8 cellular contexts compared by ENCODE assay signal in genomic region chr2:118310016-118310877, GRCh38.
DNase-seq lines count a peak whose midpoint lies in the region; ATAC-seq lines count a peak whose summit lies in the region.

No MANE protein-coding gene starts in this region.

- H3K4me3 Mint-ChIP-seq in dendritic cell treated with granulocyte-macrophage colony-stimulating factor and Interleukin-4, amounts not matched to agents 40 ng/mL and 50 ng/mL, for 4 days = peak overlapping the region; percentile 67

- peaks cover 61% of the 10 kb centered on the region for H3K27me3 Mint-ChIP-seq in dendritic cell treated with granulocyte-macrophage colony-stimulating factor and Interleukin-4, amounts not matched to agents 40 ng/mL and 50 ng/mL, for 4 days

- H3K4me1 Mint-ChIP-seq in dendritic cell treated with granulocyte-macrophage colony-stimulating factor and Interleukin-4, amounts not matched to agents 40 ng/mL and 50 ng/mL, for 4 days (ENCODE audit: low read depth) = no peaks in the 10 kb centered on the region

- H3K36me3 Mint-ChIP-seq in dendritic cell treated with granulocyte-macrophage colony-stimulating factor and Interleukin-4, amounts not matched to agents 40 ng/mL and 50 ng/mL, for 4 days (ENCODE audit: low read depth) = no peaks in the 10 kb centered on the region

- no peak overlapping the region for H3K27ac Mint-ChIP-seq in dendritic cell treated with granulocyte-macrophage colony-stimulating factor and Interleukin-4, amounts not matched to agents 40 ng/mL and 50 ng/mL, for 4 days

- ATAC-seq in HG03378 (IDR thresholded peaks at IDR 0.05; ENCODE audit: unreplicated experiment) = peak; percentile 67

- DNase-seq in NCI-H524 (lab: John Stamatoyannopoulos, UW) (peak; percentile 83 to 95), NCI-H524 treated with DMSO at 0.1 percent for 48 hours (lab: John Stamatoyannopoulos, UW) (no peak), lung microvascular endothelial cell (ENCODE audit: low read depth in 2 of 2) (peak; percentile 43 to 61), RPMI8226 (no peak)
- peak; percentile 37 to 54 for DNase-seq in activated CD4-positive, alpha-beta T cell treated with anti-CD3 and anti-CD28 coated beads for 4 hours
- DNase-seq in stimulated activated CD4-positive, alpha-beta T cell treated with anti-CD3 and anti-CD28 coated beads, TNF-alpha, amount 100 ng/mL, for 24 hours (ENCODE audit: low read depth in 3 of 3) = peak; percentile 33 to 58 (median 34)

- H3K9me3 Mint-ChIP-seq in dendritic cell treated with granulocyte-macrophage colony-stimulating factor and Interleukin-4, amounts not matched to agents 40 ng/mL and 50 ng/mL, for 4 days = no peaks in the 10 kb centered on the region

- intact Hi-C loops in dendritic cell treated with granulocyte-macrophage colony-stimulating factor and Interleukin-4, amounts not matched to agents 40 ng/mL and 50 ng/mL, for 4 days (cut with micrococcal nuclease) = no loop called here

Comparison
In these comparisons a context has a peak if more than half of its experiments do, and no peak if none do; other contexts are left out.
1. DNase-seq: peak in NCI-H524 (2 of 2), activated CD4-positive, alpha-beta T cell treated with anti-CD3 and anti-CD28 coated beads for 4 hours (2 of 2), lung microvascular endothelial cell (2 of 2) and stimulated activated CD4-positive, alpha-beta T cell treated with anti-CD3 and anti-CD28 coated beads, TNF-alpha, amount 100 ng/mL, for 24 hours (3 of 3); none in NCI-H524 treated with DMSO at 0.1 percent for 48 hours (single experiment) and RPMI8226 (single experiment).